Comparison of ENCODE assay signal across 24 cellular contexts in the genomic region with DNA sequence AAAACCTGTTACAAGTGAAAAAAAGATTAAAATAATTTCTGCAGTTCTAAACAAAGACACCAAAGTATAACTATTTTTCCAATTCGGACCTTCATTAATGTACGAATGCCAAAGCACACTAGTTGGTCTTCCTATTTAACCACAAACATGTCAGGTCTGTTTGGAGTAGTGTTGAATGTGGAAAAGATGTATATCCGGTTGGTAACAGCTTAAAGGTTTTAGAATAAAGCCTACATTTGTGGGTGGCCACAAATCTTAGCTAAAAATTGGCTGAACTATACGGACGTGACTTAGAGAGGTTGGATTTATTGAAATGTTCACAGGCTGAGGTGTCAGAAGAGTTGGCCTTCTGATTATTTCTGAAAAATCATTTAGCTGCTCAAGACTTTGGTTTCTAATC.
"Had no signal": no experiment of that assay in that cellular context is flagged by ENCODE, and none has a peak within 500 bp of the region (broad histone marks: within the 10 kb centered on the region; RNA-seq: fewer than 3 reads in every experiment).

No MANE protein-coding gene starts in this region.

- H3K4me3 ChIP-seq: adrenal gland, esophagus muscularis mucosa, gastrocnemius medialis, lower lobe of right lung, pancreas, psoas muscle, right atrium auricular region, spleen, thoracic aorta, upper lobe of left lung had no signal

- H3K4me3 Mint-ChIP-seq: activated naive CD8-positive, alpha-beta T cell; activated T-cell treated with anti-CD3 and anti-CD28 coated beads, Interleukin-2, amount 50 U/mL, for 4 hours; dendritic cell treated with granulocyte-macrophage colony-stimulating factor and Interleukin-4, amounts not matched to agents 40 ng/mL and 50 ng/mL, for 4 days; natural killer cell had no signal

- ATAC-seq: activated T-cell treated with anti-CD3 and anti-CD28 coated beads, Interleukin-2, amount 50 U/mL, for 4 hours; gastrocnemius medialis; lower lobe of right lung; natural killer cell; pancreas; psoas muscle had no signal

- H3K36me3 ChIP-seq: adrenal gland, esophagus muscularis mucosa, gastrocnemius medialis, lower lobe of right lung, neutrophil, pancreas, right atrium auricular region, spleen, thoracic aorta, upper lobe of left lung had no signal

- H3K36me3 Mint-ChIP-seq: activated naive CD8-positive, alpha-beta T cell; natural killer cell had no signal

- H3K9me3 Mint-ChIP-seq: activated T-cell treated with anti-CD3 and anti-CD28 coated beads, Interleukin-2, amount 50 U/mL, for 4 hours; activated T-helper 2 cell treated with anti-CD3 and anti-CD28 coated beads, Interferon-gamma antibody, Interleukin-2, Interleukin-4, amounts not matched to agents 10 μg/mL and 5 μg/mL and 100 μg/mL, durations not matched to agents 14 hours and 24 hours and 36 hours; dendritic cell treated with granulocyte-macrophage colony-stimulating factor and Interleukin-4, amounts not matched to agents 40 ng/mL and 50 ng/mL, for 4 days; natural killer cell had no signal

- H3K27me3 Mint-ChIP-seq: activated naive CD8-positive, alpha-beta T cell; dendritic cell treated with granulocyte-macrophage colony-stimulating factor and Interleukin-4, amounts not matched to agents 40 ng/mL and 50 ng/mL, for 4 days had no signal

- H3K27me3 ChIP-seq: esophagus muscularis mucosa, gastrocnemius medialis, neutrophil, pancreas, right atrium auricular region, spleen, upper lobe of left lung had no signal

- H3K27ac Mint-ChIP-seq: activated naive CD8-positive, alpha-beta T cell; activated T-helper 2 cell treated with anti-CD3 and anti-CD28 coated beads, Interferon-gamma antibody, Interleukin-2, Interleukin-4, amounts not matched to agents 10 μg/mL and 5 μg/mL and 100 μg/mL, durations not matched to agents 14 hours and 24 hours and 36 hours; dendritic cell treated with granulocyte-macrophage colony-stimulating factor and Interleukin-4, amounts not matched to agents 40 ng/mL and 50 ng/mL, for 4 days; natural killer cell had no signal

- DNase-seq: activated CD4-positive, alpha-beta T cell treated with anti-CD3 and anti-CD28 coated beads, Interleukin-2, amount 50 U/mL, for 4 hours; activated CD8-positive, alpha-beta memory T cell treated with anti-CD3 and anti-CD28 coated beads, Interleukin-2, amount 50 U/mL, for 48 hours; activated naive CD4-positive, alpha-beta T cell; activated T-cell treated with anti-CD3 and anti-CD28 coated beads, Interleukin-2, amount 50 U/mL, for 4 hours; adrenal gland; effector CD8-positive, alpha-beta T cell; gastrocnemius medialis; islet precursor cell; lower lobe of right lung; natural killer cell; pancreas; psoas muscle; spleen; stimulated activated CD4-positive, alpha-beta T cell treated with anti-CD3 and anti-CD28 coated beads, Interleukin-4, amount 100 ng/mL, for 24 hours; stimulated activated naive CD4-positive, alpha-beta T cell treated with Interleukin-2 at 50 U/mL for 16 hours; T-helper 9 cell; upper lobe of left lung had no signal

- H3K4me1 ChIP-seq: adrenal gland, esophagus muscularis mucosa, gastrocnemius medialis, lower lobe of right lung, pancreas, psoas muscle, right atrium auricular region, spleen, upper lobe of left lung had no signal

- H3K9me3 ChIP-seq: adrenal gland, esophagus muscularis mucosa, gastrocnemius medialis, lower lobe of right lung, neutrophil, pancreas, psoas muscle, right atrium auricular region, spleen, thoracic aorta, upper lobe of left lung had no signal

- FAIRE-seq: pancreas had no signal

- H3K27ac ChIP-seq: adrenal gland, esophagus muscularis mucosa, gastrocnemius medialis, lower lobe of right lung, neutrophil, pancreas, psoas muscle, right atrium auricular region, spleen, thoracic aorta, upper lobe of left lung had no signal
